Comparison of ENCODE assay signal across 13 cellular contexts in the genomic region with DNA sequence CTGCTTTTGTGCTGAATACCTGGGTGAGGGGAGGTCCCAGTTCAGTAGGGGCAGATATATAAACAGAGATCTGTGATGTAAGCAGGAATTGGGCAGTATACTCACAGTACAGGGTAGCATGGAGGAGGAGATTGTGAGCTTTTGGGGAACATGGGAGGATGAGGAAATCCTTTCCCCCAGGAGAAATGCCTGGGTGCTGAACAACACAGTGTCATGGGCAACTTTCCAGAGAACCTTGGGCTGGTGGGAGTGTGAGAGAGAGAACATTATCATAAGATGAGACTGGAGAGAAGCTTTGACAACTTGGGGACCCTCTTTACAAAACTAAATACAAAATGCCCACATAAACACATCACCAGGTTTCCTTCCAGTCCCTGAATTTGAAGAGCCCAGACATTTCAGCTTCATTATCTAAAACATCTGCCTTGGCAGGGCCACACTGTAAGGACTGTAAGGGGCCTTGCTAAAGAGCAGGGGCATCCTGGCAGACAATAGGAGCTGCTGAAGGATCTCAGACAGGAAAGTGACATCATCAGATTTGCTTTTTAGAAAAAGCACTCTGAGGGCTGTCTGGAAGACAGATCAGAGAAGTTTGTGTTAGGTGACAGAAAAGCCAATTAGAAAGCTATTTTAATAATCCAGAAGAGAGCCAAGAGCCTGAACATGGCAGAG.
DNase-seq lines count a peak whose midpoint lies in the region; ATAC-seq and TF ChIP-seq lines count a peak whose summit lies in the region.
"Had no signal": no experiment of that assay in that cellular context is flagged by ENCODE, and none has a peak within 500 bp of the region (broad histone marks: within the 10 kb centered on the region; RNA-seq: fewer than 3 reads in every experiment).

No MANE protein-coding gene starts in this region.

- POLR2A ChIA-PET in activated CD8-positive, alpha-beta T cell treated with anti-CD3 and anti-CD28 coated beads, Interleukin-2, amount 10 ng/mL, durations not matched to agents 7 days and 5 days (lab: Charles Lee) = no interaction called here
- POLR2A ChIA-PET in activated CD8-positive, alpha-beta T cell treated with anti-CD3 and anti-CD28 coated beads for 36 hours (lab: Charles Lee) = no interaction called here

- intact Hi-C loops in activated CD8-positive, alpha-beta T cell treated with anti-CD3 and anti-CD28 coated beads for 36 hours (cut with micrococcal nuclease) = no loop called here

- ATAC-seq in activated CD8-positive, alpha-beta T cell treated with anti-CD3 and anti-CD28 coated beads, Interleukin-2, amount 10 ng/mL, durations not matched to agents 7 days and 5 days = no peak
- ATAC-seq in activated CD8-positive, alpha-beta T cell treated with anti-CD3 and anti-CD28 coated beads for 36 hours = no peak
- no peak for ATAC-seq in activated T-helper 17 cell treated with anti-CD3 and anti-CD28 coated beads, Interleukin-2, amount 50 U/mL, for 72 hours (replicated peaks)
- ATAC-seq in stimulated activated naive B cell treated with anti-CD40 and anti-IgM and Interleukin-4, amounts not matched to agents 10 μg/mL and 1 μg/mL and 100 μg/mL, for 72 hours (replicated peaks) = no peak
- no peak for ATAC-seq in HG02610 (IDR thresholded peaks at IDR 0.05; ENCODE audit: unreplicated experiment)

- H3K9me3 Mint-ChIP-seq in activated CD8-positive, alpha-beta T cell treated with anti-CD3 and anti-CD28 coated beads, Interleukin-2, amount 10 ng/mL, durations not matched to agents 7 days and 5 days (ENCODE audit: insufficient read depth) = no peaks in the 10 kb centered on the region
- H3K9me3 Mint-ChIP-seq in activated CD8-positive, alpha-beta T cell treated with anti-CD3 and anti-CD28 coated beads for 36 hours = no peaks in the 10 kb centered on the region
- no peaks in the 10 kb centered on the region for H3K9me3 Mint-ChIP-seq in activated T-helper 17 cell treated with anti-CD3 and anti-CD28 coated beads, Interleukin-2, amount 50 U/mL, for 72 hours
- no peaks in the 10 kb centered on the region for H3K9me3 Mint-ChIP-seq in stimulated activated naive B cell treated with anti-CD40 and anti-IgM and Interleukin-4, amounts not matched to agents 10 μg/mL and 1 μg/mL and 100 μg/mL, for 72 hours
- H3K9me3 Mint-ChIP-seq: T-helper 2 cell treated with Interferon-gamma antibody and Interleukin-4, amounts not matched to agents 5 μg/mL and 100 μg/mL, for 36 hours had no signal

- no peak overlapping the region for H3K4me3 ChIP-seq in fibroblast of villous mesenchyme (ENCODE audit: low read depth, low read length)
- H3K4me3 ChIP-seq: adrenal gland, tibial nerve had no signal

- H3K36me3 Mint-ChIP-seq in activated CD8-positive, alpha-beta T cell treated with anti-CD3 and anti-CD28 coated beads, Interleukin-2, amount 10 ng/mL, durations not matched to agents 7 days and 5 days (ENCODE audit: low read depth) = no peaks in the 10 kb centered on the region
- no peaks in the 10 kb centered on the region for H3K36me3 Mint-ChIP-seq in activated CD8-positive, alpha-beta T cell treated with anti-CD3 and anti-CD28 coated beads for 36 hours (ENCODE audit: low read depth)
- no peaks in the 10 kb centered on the region for H3K36me3 Mint-ChIP-seq in activated T-helper 17 cell treated with anti-CD3 and anti-CD28 coated beads, Interleukin-2, amount 50 U/mL, for 72 hours (ENCODE audit: low read depth)
- H3K36me3 Mint-ChIP-seq in stimulated activated naive B cell treated with anti-CD40 and anti-IgM and Interleukin-4, amounts not matched to agents 10 μg/mL and 1 μg/mL and 100 μg/mL, for 72 hours = no peaks in the 10 kb centered on the region

- H3K4me3 Mint-ChIP-seq in activated CD8-positive, alpha-beta T cell treated with anti-CD3 and anti-CD28 coated beads, Interleukin-2, amount 10 ng/mL, durations not matched to agents 7 days and 5 days = no peak overlapping the region
- H3K4me3 Mint-ChIP-seq in activated CD8-positive, alpha-beta T cell treated with anti-CD3 and anti-CD28 coated beads for 36 hours = no peak overlapping the region
- H3K4me3 Mint-ChIP-seq in activated T-helper 17 cell treated with anti-CD3 and anti-CD28 coated beads, Interleukin-2, amount 50 U/mL, for 72 hours = no peak overlapping the region
- no peak overlapping the region for H3K4me3 Mint-ChIP-seq in stimulated activated naive B cell treated with anti-CD40 and anti-IgM and Interleukin-4, amounts not matched to agents 10 μg/mL and 1 μg/mL and 100 μg/mL, for 72 hours
- H3K4me3 Mint-ChIP-seq: T-helper 2 cell treated with Interferon-gamma antibody and Interleukin-4, amounts not matched to agents 5 μg/mL and 100 μg/mL, for 36 hours had no signal

- peak overlapping the region; percentile 8 for H3K27ac Mint-ChIP-seq in activated CD8-positive, alpha-beta T cell treated with anti-CD3 and anti-CD28 coated beads, Interleukin-2, amount 10 ng/mL, durations not matched to agents 7 days and 5 days
- no peak overlapping the region for H3K27ac Mint-ChIP-seq in activated CD8-positive, alpha-beta T cell treated with anti-CD3 and anti-CD28 coated beads for 36 hours
- H3K27ac Mint-ChIP-seq in activated T-helper 17 cell treated with anti-CD3 and anti-CD28 coated beads, Interleukin-2, amount 50 U/mL, for 72 hours = peak overlapping the region; percentile 5
- H3K27ac Mint-ChIP-seq in stimulated activated naive B cell treated with anti-CD40 and anti-IgM and Interleukin-4, amounts not matched to agents 10 μg/mL and 1 μg/mL and 100 μg/mL, for 72 hours = peak overlapping the region; percentile 22
- H3K27ac Mint-ChIP-seq: T-helper 2 cell treated with Interferon-gamma antibody and Interleukin-4, amounts not matched to agents 5 μg/mL and 100 μg/mL, for 36 hours had no signal

- H3K27me3 Mint-ChIP-seq in activated CD8-positive, alpha-beta T cell treated with anti-CD3 and anti-CD28 coated beads, Interleukin-2, amount 10 ng/mL, durations not matched to agents 7 days and 5 days (ENCODE audit: low read depth) = no peaks in the 10 kb centered on the region
- no peaks in the 10 kb centered on the region for H3K27me3 Mint-ChIP-seq in activated CD8-positive, alpha-beta T cell treated with anti-CD3 and anti-CD28 coated beads for 36 hours
- H3K27me3 Mint-ChIP-seq in activated T-helper 17 cell treated with anti-CD3 and anti-CD28 coated beads, Interleukin-2, amount 50 U/mL, for 72 hours = no peaks in the 10 kb centered on the region
- H3K27me3 Mint-ChIP-seq in stimulated activated naive B cell treated with anti-CD40 and anti-IgM and Interleukin-4, amounts not matched to agents 10 μg/mL and 1 μg/mL and 100 μg/mL, for 72 hours = no peaks in the 10 kb centered on the region

- DNase-seq in activated CD8-positive, alpha-beta T cell treated with anti-CD3 and anti-CD28 coated beads, Interleukin-2, amount 10 ng/mL, durations not matched to agents 7 days and 5 days = no peak
- DNase-seq in activated CD8-positive, alpha-beta T cell treated with anti-CD3 and anti-CD28 coated beads for 36 hours = no peak
- DNase-seq in fibroblast of villous mesenchyme (ENCODE audit: low read depth) = peak; percentile 37
- no peak for DNase-seq in stimulated activated naive B cell treated with anti-CD40 and anti-IgM and Interleukin-4, amounts not matched to agents 10 μg/mL and 1 μg/mL and 100 μg/mL, for 72 hours
- no peak for DNase-seq in NCI-H2081 treated with DMSO at 0.1 percent for 48 hours (lab: John Stamatoyannopoulos, UW)
- DNase-seq in HuH-7 (ENCODE audit: low spot score) = no peak
- DNase-seq: effector memory CD4-positive, alpha-beta T cell; NCI-H146 had no signal

- no peak for TF ChIP-seq CTCF in activated CD8-positive, alpha-beta T cell treated with anti-CD3 and anti-CD28 coated beads for 36 hours (IDR thresholded peaks at IDR 0.05)
- TF ChIP-seq CTCF in fibroblast of villous mesenchyme (IDR thresholded peaks at IDR 0.05; ENCODE audit: insufficient read depth, low read depth, low read length) = no peak

- CTCF ChIA-PET in activated CD8-positive, alpha-beta T cell treated with anti-CD3 and anti-CD28 coated beads, Interleukin-2, amount 10 ng/mL, durations not matched to agents 7 days and 5 days (lab: Charles Lee) = interaction anchor here (0.8 kb wide), 1 partner anchor 9 kb away, joined by 3 read pairs; no protein-coding TSS in a partner anchor
- CTCF ChIA-PET in activated CD8-positive, alpha-beta T cell treated with anti-CD3 and anti-CD28 coated beads for 36 hours (lab: Charles Lee) = no interaction called here

- H3K4me1 Mint-ChIP-seq in activated CD8-positive, alpha-beta T cell treated with anti-CD3 and anti-CD28 coated beads, Interleukin-2, amount 10 ng/mL, durations not matched to agents 7 days and 5 days (ENCODE audit: low read depth) = no peaks in the 10 kb centered on the region
- peaks cover 5% of the 10 kb centered on the region for H3K4me1 Mint-ChIP-seq in activated CD8-positive, alpha-beta T cell treated with anti-CD3 and anti-CD28 coated beads for 36 hours (ENCODE audit: low read depth)
- H3K4me1 Mint-ChIP-seq in activated T-helper 17 cell treated with anti-CD3 and anti-CD28 coated beads, Interleukin-2, amount 50 U/mL, for 72 hours = peaks cover 4% of the 10 kb centered on the region
- H3K4me1 Mint-ChIP-seq in stimulated activated naive B cell treated with anti-CD40 and anti-IgM and Interleukin-4, amounts not matched to agents 10 μg/mL and 1 μg/mL and 100 μg/mL, for 72 hours = peaks cover 18 to 25% of the 10 kb centered on the region in 2 donors
